ENCODE assay signal across 31 cellular contexts in the genomic region with DNA sequence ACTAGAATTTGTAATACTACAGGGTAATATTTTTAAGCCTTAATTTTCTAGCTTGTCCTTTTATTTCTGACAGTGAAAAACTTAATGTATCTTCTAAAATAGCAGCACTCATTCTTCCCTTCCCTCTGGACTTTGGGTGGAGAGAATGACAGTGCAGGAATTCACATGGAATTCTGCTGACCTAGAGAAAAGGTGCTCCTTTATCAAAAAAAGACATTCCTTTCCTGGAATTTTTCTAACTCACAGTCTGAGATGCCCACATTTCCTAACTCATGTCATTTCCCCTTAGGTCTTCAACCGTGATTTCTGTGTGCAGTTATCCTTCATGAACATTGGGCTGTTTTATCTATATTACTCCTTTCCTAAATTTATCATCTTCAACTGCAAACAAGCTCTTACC.
"Had no signal": no experiment of that assay in that cellular context is flagged by ENCODE, and none has a peak within 500 bp of the region (broad histone marks: within the 10 kb centered on the region; RNA-seq: fewer than 3 reads in every experiment).

No MANE protein-coding gene starts in this region.

- H3K27me3 ChIP-seq: brain microvascular endothelial cell, esophagus squamous epithelium, gastroesophageal sphincter, heart right ventricle had no signal

- ATAC-seq: activated T-cell treated with anti-CD3 and anti-CD28 coated beads, Interleukin-2, amount 50 U/mL, for 72 hours; effector memory CD8-positive, alpha-beta T cell; gastroesophageal sphincter; heart right ventricle; WTC11 had no signal

- H3K4me3 ChIP-seq: esophagus squamous epithelium, gastroesophageal sphincter, heart right ventricle had no signal

- H3K4me1 ChIP-seq: esophagus squamous epithelium, gastroesophageal sphincter, heart right ventricle had no signal

- H3K36me3 ChIP-seq: brain microvascular endothelial cell, esophagus squamous epithelium, gastroesophageal sphincter, heart right ventricle had no signal

- FAIRE-seq: astrocyte, bronchial epithelial cell, endometrium, endothelial cell of umbilical vein had no signal

- H3K27ac ChIP-seq: brain microvascular endothelial cell, epithelial cell of prostate, esophagus squamous epithelium, gastroesophageal sphincter, heart right ventricle, VCaP had no signal

- H3K9me3 ChIP-seq: esophagus squamous epithelium, gastroesophageal sphincter, heart right ventricle had no signal

- DNase-seq: activated CD4-positive, alpha-beta memory T cell treated with anti-CD3 and anti-CD28 coated beads, Interleukin-2, amount 10 ng/mL, durations not matched to agents 7 days and 5 days; activated CD4-positive, alpha-beta T cell treated with anti-CD3 and anti-CD28 coated beads for 1 hour; activated CD4-positive, alpha-beta T cell treated with anti-CD3 and anti-CD28 coated beads for 4 hours; activated CD4-positive, alpha-beta T cell treated with anti-CD3 and anti-CD28 coated beads, Interleukin-2, amount 10 ng/mL, durations not matched to agents 7 days and 5 days; activated CD4-positive, alpha-beta T cell treated with anti-CD3 and anti-CD28 coated beads, Interleukin-2, amount 50 U/mL, for 4 hours; activated CD8-positive, alpha-beta memory T cell treated with anti-CD3 and anti-CD28 coated beads, Interleukin-2, amount 50 U/mL, for 48 hours; activated gamma-delta T cell; activated naive CD4-positive, alpha-beta T cell; activated naive CD4-positive, alpha-beta T cell treated with anti-CD3 and anti-CD28 coated beads, Interleukin-2, amount 10 ng/mL, durations not matched to agents 7 days and 5 days; activated T-cell treated with anti-CD3 and anti-CD28 coated beads for 4 hours; activated T-cell treated with anti-CD3 and anti-CD28 coated beads, Interleukin-2, amount 50 U/mL, for 24 hours; activated T-cell treated with anti-CD3 and anti-CD28 coated beads, Interleukin-2, amount 50 U/mL, for 72 hours; amniotic stem cell; anterior cingulate cortex; brain microvascular endothelial cell; cortex of kidney; dermis blood vessel endothelial cell; effector CD4-positive, alpha-beta T cell; effector memory CD8-positive, alpha-beta T cell; esophagus squamous epithelium; foreskin melanocyte; heart right ventricle; T-helper 2 cell had no signal
